Comparison of ENCODE assay signal across 37 cellular contexts in the genomic region with DNA sequence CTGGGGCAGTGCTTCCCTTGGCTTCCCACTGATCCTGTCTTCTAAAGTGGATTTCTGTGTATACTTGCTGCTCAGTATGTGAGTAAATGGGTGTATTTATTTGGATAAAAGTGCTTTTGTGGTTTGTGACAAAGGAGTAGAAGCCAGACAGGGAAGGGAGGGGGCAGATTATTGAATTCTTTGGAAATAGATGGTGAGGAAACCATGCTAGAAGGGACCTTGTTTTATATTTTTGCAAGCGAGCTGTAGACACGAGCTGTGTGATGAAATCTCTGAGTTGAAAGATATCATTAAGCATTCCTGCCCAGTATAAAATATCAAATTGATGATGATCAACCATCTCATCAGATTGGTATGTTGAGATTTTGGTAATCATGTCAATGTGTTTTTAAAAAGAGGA.
DNase-seq lines count a peak whose midpoint lies in the region; TF ChIP-seq lines count a peak whose summit lies in the region.
"Had no signal": no experiment of that assay in that cellular context is flagged by ENCODE, and none has a peak within 500 bp of the region (broad histone marks: within the 10 kb centered on the region; RNA-seq: fewer than 3 reads in every experiment).

No MANE protein-coding gene starts in this region.

- no peaks in the 10 kb centered on the region for H3K9me3 ChIP-seq in HEK293 (ENCODE audit: control insufficient read depth, insufficient read depth, low read depth, low read length)
- H3K9me3 ChIP-seq: A549, colonic mucosa, pancreas, Peyer's patch, thyroid gland had no signal

- H3K36me3 Mint-ChIP-seq in nephron (ENCODE audit: low read depth): no peaks in the 10 kb centered on the region
- no peaks in the 10 kb centered on the region for H3K36me3 Mint-ChIP-seq in activated T-helper 2 cell treated with anti-CD3 and anti-CD28 coated beads, Interferon-gamma antibody, Interleukin-2, Interleukin-4, amounts not matched to agents 10 μg/mL and 5 μg/mL and 100 μg/mL, durations not matched to agents 14 hours and 24 hours and 36 hours (ENCODE audit: low read depth)
- no peaks in the 10 kb centered on the region for H3K36me3 Mint-ChIP-seq in immature natural killer cell
- H3K36me3 Mint-ChIP-seq: activated naive CD4-positive, alpha-beta T cell treated with anti-CD3 and anti-CD28 coated beads, Interleukin-2, amount 50 U/mL, for 24 hours; CD8-positive, alpha-beta T cell had no signal

- DNase-seq in AG20443 (ENCODE audit: low spot score) (peak; percentile 55), dedifferentiated amniotic fluid mesenchymal stem cell (ENCODE audit: extremely low spot score) (peak; percentile 64), germinal center (ENCODE audit: low spot score) (no peak), ecto neural progenitor cell (ENCODE audit: low spot score) (no peak), immature natural killer cell (no peak)
- no peak for DNase-seq in activated T-helper 2 cell treated with anti-CD3 and anti-CD28 coated beads, Interferon-gamma antibody, Interleukin-2, Interleukin-4, amounts not matched to agents 10 μg/mL and 5 μg/mL and 100 μg/mL, durations not matched to agents 14 hours and 24 hours and 36 hours (ENCODE audit: low spot score)
- DNase-seq: activated CD4-positive, alpha-beta T cell treated with anti-CD3 and anti-CD28 coated beads for 36 hours; activated CD8-positive, alpha-beta T cell treated with anti-CD3 and anti-CD28 coated beads, Interleukin-2, amount 10 ng/mL, durations not matched to agents 7 days and 5 days; amygdala; CD8-positive, alpha-beta T cell; colonic mucosa; effector memory CD4-positive, alpha-beta T cell; foreskin melanocyte; GOT3; hippocampal formation; Kasumi-1; left colon; NCI-H1436; NCI-H2081 treated with DMSO at 0.1 percent for 48 hours; NCI-H226; NCI-H526 treated with DMSO at 0.1 percent for 48 hours; pancreas; Peyer's patch; SHP77; stimulated activated CD4-positive, alpha-beta T cell treated with anti-CD3 and anti-CD28 coated beads, Interleukin-1b, Interleukin-23, amount 100 ng/mL, for 48 hours; stimulated activated naive CD8-positive, alpha-beta T cell treated with anti-CD3 and anti-CD28 coated beads, Interleukin-15, amount 100 ng/mL, for 72 hours; SW 1271; T1000; thyroid gland had no signal

- POLR2A ChIA-PET in HEK293 (lab: Yijun Ruan, JAX): no interaction called here

- H3K9me3 Mint-ChIP-seq in nephron (no peaks in the 10 kb centered on the region), immature natural killer cell (no peaks in the 10 kb centered on the region)
- H3K9me3 Mint-ChIP-seq in activated T-helper 2 cell treated with anti-CD3 and anti-CD28 coated beads, Interferon-gamma antibody, Interleukin-2, Interleukin-4, amounts not matched to agents 10 μg/mL and 5 μg/mL and 100 μg/mL, durations not matched to agents 14 hours and 24 hours and 36 hours: no peaks in the 10 kb centered on the region
- H3K9me3 Mint-ChIP-seq: activated naive CD4-positive, alpha-beta T cell treated with anti-CD3 and anti-CD28 coated beads, Interleukin-2, amount 50 U/mL, for 24 hours; CD8-positive, alpha-beta T cell; stimulated activated naive CD8-positive, alpha-beta T cell treated with anti-CD3 and anti-CD28 coated beads, Interleukin-15, amount 100 ng/mL, for 72 hours had no signal

- H3K27me3 Mint-ChIP-seq in nephron (ENCODE audit: low read depth): peaks cover 3% of the 10 kb centered on the region
- H3K27me3 Mint-ChIP-seq in activated T-helper 2 cell treated with anti-CD3 and anti-CD28 coated beads, Interferon-gamma antibody, Interleukin-2, Interleukin-4, amounts not matched to agents 10 μg/mL and 5 μg/mL and 100 μg/mL, durations not matched to agents 14 hours and 24 hours and 36 hours (ENCODE audit: low read depth): no peaks in the 10 kb centered on the region
- H3K27me3 Mint-ChIP-seq in immature natural killer cell (ENCODE audit: low read depth in 3 of 3): peaks cover 0 to 11% (median 0%) of the 10 kb centered on the region in 3 donors
- H3K27me3 Mint-ChIP-seq: activated CD4-positive, alpha-beta T cell treated with anti-CD3 and anti-CD28 coated beads for 36 hours; B cell; stimulated activated naive CD8-positive, alpha-beta T cell treated with anti-CD3 and anti-CD28 coated beads, Interleukin-15, amount 100 ng/mL, for 72 hours had no signal

- H3K4me1 Mint-ChIP-seq in nephron (peaks cover 45% of the 10 kb centered on the region), immature natural killer cell (no peaks in the 10 kb centered on the region)
- no peaks in the 10 kb centered on the region for H3K4me1 Mint-ChIP-seq in activated T-helper 2 cell treated with anti-CD3 and anti-CD28 coated beads, Interferon-gamma antibody, Interleukin-2, Interleukin-4, amounts not matched to agents 10 μg/mL and 5 μg/mL and 100 μg/mL, durations not matched to agents 14 hours and 24 hours and 36 hours (ENCODE audit: low read depth)
- H3K4me1 Mint-ChIP-seq: activated CD4-positive, alpha-beta T cell treated with anti-CD3 and anti-CD28 coated beads for 36 hours; activated naive CD4-positive, alpha-beta T cell treated with anti-CD3 and anti-CD28 coated beads, Interleukin-2, amount 50 U/mL, for 24 hours; B cell; stimulated activated naive CD8-positive, alpha-beta T cell treated with anti-CD3 and anti-CD28 coated beads, Interleukin-15, amount 100 ng/mL, for 72 hours had no signal

- no peak overlapping the region for H3K27ac ChIP-seq in HEK293 (ENCODE audit: extremely low read depth, low read depth, low read length)
- H3K27ac ChIP-seq: A549, colonic mucosa, epithelial cell of prostate, pancreas, Peyer's patch, thyroid gland, VCaP had no signal

- intact Hi-C loops in activated T-helper 2 cell treated with anti-CD3 and anti-CD28 coated beads, Interferon-gamma antibody, Interleukin-2, Interleukin-4, amounts not matched to agents 10 μg/mL and 5 μg/mL and 100 μg/mL, durations not matched to agents 14 hours and 24 hours and 36 hours (cut with micrococcal nuclease): no loop called here

- H3K4me3 ChIP-seq in HEK293 (ENCODE audit: low read depth, low read length): no peak overlapping the region
- H3K4me3 ChIP-seq: A549, colonic mucosa, GM12878, pancreas, Peyer's patch, thyroid gland had no signal

- H3K4me3 Mint-ChIP-seq in nephron (no peak overlapping the region), immature natural killer cell (no peak overlapping the region)
- no peak overlapping the region for H3K4me3 Mint-ChIP-seq in activated T-helper 2 cell treated with anti-CD3 and anti-CD28 coated beads, Interferon-gamma antibody, Interleukin-2, Interleukin-4, amounts not matched to agents 10 μg/mL and 5 μg/mL and 100 μg/mL, durations not matched to agents 14 hours and 24 hours and 36 hours (ENCODE audit: low read depth)
- H3K4me3 Mint-ChIP-seq: activated CD4-positive, alpha-beta T cell treated with anti-CD3 and anti-CD28 coated beads for 36 hours; activated CD8-positive, alpha-beta T cell treated with anti-CD3 and anti-CD28 coated beads, Interleukin-2, amount 10 ng/mL, durations not matched to agents 7 days and 5 days; activated naive CD4-positive, alpha-beta T cell treated with anti-CD3 and anti-CD28 coated beads, Interleukin-2, amount 50 U/mL, for 24 hours; B cell; CD8-positive, alpha-beta T cell; stimulated activated naive CD8-positive, alpha-beta T cell treated with anti-CD3 and anti-CD28 coated beads, Interleukin-15, amount 100 ng/mL, for 72 hours had no signal

- TF ChIP-seq CTCF in HEK293 (tag by site-specific recombination; IDR thresholded peaks at IDR 0.05) (no peak), nephron (IDR thresholded peaks at IDR 0.05; ENCODE audit: unreplicated experiment in 3 of 3) (no peak)

- H3K36me3 ChIP-seq in HEK293 (ENCODE audit: control insufficient read depth in 2 of 2, insufficient read depth in 1 of 2, low read length in 2 of 2): no peaks in the 10 kb centered on the region
- H3K36me3 ChIP-seq: colonic mucosa, pancreas, Peyer's patch, thyroid gland had no signal

- CTCF ChIA-PET in HEK293 (lab: Yijun Ruan, JAX): no interaction called here

- H3K27ac Mint-ChIP-seq in nephron: peak overlapping the region; percentile 2 to 70 (median 29)
- H3K27ac Mint-ChIP-seq in activated T-helper 2 cell treated with anti-CD3 and anti-CD28 coated beads, Interferon-gamma antibody, Interleukin-2, Interleukin-4, amounts not matched to agents 10 μg/mL and 5 μg/mL and 100 μg/mL, durations not matched to agents 14 hours and 24 hours and 36 hours: no peak overlapping the region
- H3K27ac Mint-ChIP-seq in immature natural killer cell: no peak overlapping the region
- H3K27ac Mint-ChIP-seq: activated CD4-positive, alpha-beta T cell treated with anti-CD3 and anti-CD28 coated beads for 36 hours; activated CD8-positive, alpha-beta T cell treated with anti-CD3 and anti-CD28 coated beads, Interleukin-2, amount 10 ng/mL, durations not matched to agents 7 days and 5 days; activated naive CD4-positive, alpha-beta T cell treated with anti-CD3 and anti-CD28 coated beads, Interleukin-2, amount 50 U/mL, for 24 hours; B cell; CD8-positive, alpha-beta T cell; stimulated activated naive CD8-positive, alpha-beta T cell treated with anti-CD3 and anti-CD28 coated beads, Interleukin-15, amount 100 ng/mL, for 72 hours had no signal

- H3K4me1 ChIP-seq in HEK293 (ENCODE audit: control insufficient read depth, insufficient read depth, low read length): no peaks in the 10 kb centered on the region
- H3K4me1 ChIP-seq: A549, colonic mucosa, pancreas, Peyer's patch had no signal

TF ChIP-seq in HEK293, 187 proteins besides CTCF, POLR2A, EP300 and RAD21 (continues in another document):
- no peak for TF ChIP-seq KLF16 (tag by site-specific recombination; IDR thresholded peaks at IDR 0.05)
- no peak for TF ChIP-seq ZFP37 (tag by site-specific recombination; IDR thresholded peaks at IDR 0.05)
- no peak for TF ChIP-seq ZNF302 (tag by site-specific recombination; IDR thresholded peaks at IDR 0.05; ENCODE audit: low read depth)
- no peak for TF ChIP-seq ZNF514 (tag by site-specific recombination; IDR thresholded peaks at IDR 0.05)
- TF ChIP-seq ZNF10 (tag by site-specific recombination; IDR thresholded peaks at IDR 0.05): no peak
- peak; percentile 44 for TF ChIP-seq ZIC2 (tag by site-specific recombination; IDR thresholded peaks at IDR 0.05)
- TF ChIP-seq, protein P1, sequence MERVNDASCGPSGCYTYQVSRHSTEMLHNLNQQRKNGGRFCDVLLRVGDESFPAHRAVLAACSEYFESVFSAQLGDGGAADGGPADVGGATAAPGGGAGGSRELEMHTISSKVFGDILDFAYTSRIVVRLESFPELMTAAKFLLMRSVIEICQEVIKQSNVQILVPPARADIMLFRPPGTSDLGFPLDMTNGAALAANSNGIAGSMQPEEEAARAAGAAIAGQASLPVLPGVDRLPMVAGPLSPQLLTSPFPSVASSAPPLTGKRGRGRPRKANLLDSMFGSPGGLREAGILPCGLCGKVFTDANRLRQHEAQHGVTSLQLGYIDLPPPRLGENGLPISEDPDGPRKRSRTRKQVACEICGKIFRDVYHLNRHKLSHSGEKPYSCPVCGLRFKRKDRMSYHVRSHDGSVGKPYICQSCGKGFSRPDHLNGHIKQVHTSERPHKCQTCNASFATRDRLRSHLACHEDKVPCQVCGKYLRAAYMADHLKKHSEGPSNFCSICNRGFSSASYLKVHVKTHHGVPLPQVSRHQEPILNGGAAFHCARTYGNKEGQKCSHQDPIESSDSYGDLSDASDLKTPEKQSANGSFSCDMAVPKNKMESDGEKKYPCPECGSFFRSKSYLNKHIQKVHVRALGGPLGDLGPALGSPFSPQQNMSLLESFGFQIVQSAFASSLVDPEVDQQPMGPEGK (tag by site-specific recombination; IDR thresholded peaks at IDR 0.05): no peak

Comparison
In these comparisons a context has a peak if more than half of its experiments do, and no peak if none do; other contexts are left out.
1. DNase-seq: peak in AG20443 (single experiment) and dedifferentiated amniotic fluid mesenchymal stem cell (single experiment); none in germinal center (single experiment), ecto neural progenitor cell (single experiment), activated T-helper 2 cell treated with anti-CD3 and anti-CD28 coated beads, Interferon-gamma antibody, Interleukin-2, Interleukin-4, amounts not matched to agents 10 μg/mL and 5 μg/mL and 100 μg/mL, durations not matched to agents 14 hours and 24 hours and 36 hours (single experiment) and immature natural killer cell (0 of 3).
2. H3K27ac Mint-ChIP-seq: peak in nephron (3 of 3); none in activated T-helper 2 cell treated with anti-CD3 and anti-CD28 coated beads, Interferon-gamma antibody, Interleukin-2, Interleukin-4, amounts not matched to agents 10 μg/mL and 5 μg/mL and 100 μg/mL, durations not matched to agents 14 hours and 24 hours and 36 hours (single experiment) and immature natural killer cell (0 of 6).